16 cellular contexts compared by ENCODE assay signal in genomic region chrX:45722471-45722870, GRCh38.
DNase-seq lines count a peak whose midpoint lies in the region; ATAC-seq and TF ChIP-seq lines count a peak whose summit lies in the region.
"Had no signal": no experiment of that assay in that cellular context is flagged by ENCODE, and none has a peak within 500 bp of the region (broad histone marks: within the 10 kb centered on the region; RNA-seq: fewer than 3 reads in every experiment).

No MANE protein-coding gene starts in this region.

- no peaks in the 10 kb centered on the region for H3K9me1 ChIP-seq in IMR-90 (ENCODE audit: insufficient read depth, low read length)

- no CpG with 5 or more reads among the region's 3 CpGs for WGBS in IMR-90 (ENCODE audit: extremely low coverage in 2 of 2, insufficient read length in 1 of 2), 2 experiments

- H3K18ac ChIP-seq in IMR-90 (ENCODE audit: low read depth, low read length): no peak overlapping the region

- no peak overlapping the region for H4K8ac ChIP-seq in IMR-90 (ENCODE audit: low read depth in 2 of 2, low read length in 2 of 2)

- CTCF ChIA-PET in IMR-90 (lab: Yijun Ruan, JAX): no interaction called here

- H3K27ac ChIP-seq in IMR-90 (ENCODE audit: insufficient read depth, low read length): no peak overlapping the region
- no peak overlapping the region for H3K27ac ChIP-seq in substantia nigra (ENCODE audit: low read depth, low read length, poor library complexity, severe bottlenecking)
- no peak overlapping the region for H3K27ac ChIP-seq in upper lobe of right lung
- no peak overlapping the region for H3K27ac ChIP-seq in effector memory CD4-positive, alpha-beta T cell (ENCODE audit: insufficient read depth, low read length, poor library complexity, severe bottlenecking)
- H3K27ac ChIP-seq: C4-2B had no signal

- no peaks in the 10 kb centered on the region; the same call in 1 of the 2 replicates for H3K4me1 ChIP-seq in IMR-90 (ENCODE audit: control insufficient read depth, insufficient read depth, low read length)
- H3K4me1 ChIP-seq in upper lobe of right lung: no peaks in the 10 kb centered on the region
- H3K4me1 ChIP-seq in effector memory CD4-positive, alpha-beta T cell (ENCODE audit: control insufficient read depth, insufficient read depth, low read length, poor library complexity, severe bottlenecking): no peaks in the 10 kb centered on the region
- H3K4me1 ChIP-seq: Caco-2 had no signal

- H3K4ac ChIP-seq in IMR-90 (ENCODE audit: low read depth, low read length): no peak overlapping the region

- H4K20me1 ChIP-seq in IMR-90 (ENCODE audit: insufficient read depth, low read length): no peaks in the 10 kb centered on the region

- no peak overlapping the region for H3K4me2 ChIP-seq in IMR-90 (ENCODE audit: low read depth, low read length)
- H3K4me2 ChIP-seq: GM23338 had no signal

- no peak overlapping the region for H2BK5ac ChIP-seq in IMR-90 (ENCODE audit: low read depth, low read length, poor library complexity, severe bottlenecking)

- no peak overlapping the region for H4K5ac ChIP-seq in IMR-90 (ENCODE audit: low read depth, low read length)

- no peak overlapping the region for H2AK5ac ChIP-seq in IMR-90 (ENCODE audit: low read depth, low read length)

- BruUV-seq in IMR-90 (replicated peaks; lab: Mats Ljungman, UMichigan): no TSS peak

- no peak overlapping the region for H2BK20ac ChIP-seq in IMR-90 (ENCODE audit: low read depth, low read length)

- no peak overlapping the region for H3K56ac ChIP-seq in IMR-90 (ENCODE audit: extremely low read depth, insufficient read depth, low read length)

- no peak overlapping the region for H3K9ac ChIP-seq in IMR-90 (ENCODE audit: low read depth, low read length)

- H3K9me3 ChIP-seq in IMR-90 (ENCODE audit: control insufficient read depth, insufficient read depth, low read length) (no peaks in the 10 kb centered on the region), upper lobe of right lung (no peaks in the 10 kb centered on the region)
- H3K9me3 ChIP-seq in effector memory CD4-positive, alpha-beta T cell (ENCODE audit: control insufficient read depth, low read length): no peaks in the 10 kb centered on the region
- H3K9me3 ChIP-seq: Caco-2 had no signal

- no peak overlapping the region for H2BK15ac ChIP-seq in IMR-90 (ENCODE audit: low read depth, low read length)

- H3K14ac ChIP-seq in IMR-90 (replicated peaks; ENCODE audit: low read depth, low read length): no peak overlapping the region

- no peak for TF ChIP-seq CTCF in IMR-90 (conservative IDR thresholded peaks at IDR 0.05; ENCODE audit: low read depth, low read length)
- no peak for TF ChIP-seq CTCF in upper lobe of right lung (IDR thresholded peaks at IDR 0.05)

- POLR2A ChIA-PET in IMR-90 (lab: Charles Lee; ENCODE audit: unreplicated experiment): interaction anchor here (0.6 kb wide), 2 partner anchors 48 to 412 kb away, joined by 4 to 5 read pairs; no protein-coding TSS in a partner anchor

- H3K27me3 ChIP-seq in IMR-90 (ENCODE audit: control insufficient read depth, insufficient read depth, low read length) (no peaks in the 10 kb centered on the region; the same call in 1 of the 2 replicates), upper lobe of right lung (no peaks in the 10 kb centered on the region)
- H3K27me3 ChIP-seq in effector memory CD4-positive, alpha-beta T cell (replicated peaks; ENCODE audit: control insufficient read depth, insufficient read depth, low read length, poor library complexity, severe bottlenecking): no peaks in the 10 kb centered on the region

- H4K91ac ChIP-seq in IMR-90 (ENCODE audit: insufficient read depth, low read depth, low read length): no peak overlapping the region

- no peak for TF ChIP-seq RAD21 in IMR-90 (IDR thresholded peaks at IDR 0.05; ENCODE audit: low read length)

- H2AFZ ChIP-seq in IMR-90 (replicated peaks; ENCODE audit: low read length, poor library complexity): no peak overlapping the region
- H2AFZ ChIP-seq: GM23338 had no signal

- DNase-seq in IMR-90 (peak; percentile 50), fibroblast of peridontal ligament (ENCODE audit: extremely low read depth) (peak; percentile 15), substantia nigra (lab: John Stamatoyannopoulos, UW) (no peak), upper lobe of right lung (no peak), DMS79 treated with DMSO at 0.1 percent for 48 hours (lab: John Stamatoyannopoulos, UW) (no peak)
- DNase-seq in effector memory CD4-positive, alpha-beta T cell: no peak
- DNase-seq: ACHN; AML-193; Caco-2; CD4-positive, alpha-beta T cell; GDM1; H7 had no signal

- H3K79me1 ChIP-seq in IMR-90 (ENCODE audit: low read depth in 1 of 2, low read length in 2 of 2): no peaks in the 10 kb centered on the region

- H3K36me3 ChIP-seq in IMR-90 (ENCODE audit: control insufficient read depth, insufficient read depth, low read length): no peaks in the 10 kb centered on the region
- H3K36me3 ChIP-seq in upper lobe of right lung: no peaks in the 10 kb centered on the region
- no peaks in the 10 kb centered on the region for H3K36me3 ChIP-seq in effector memory CD4-positive, alpha-beta T cell (ENCODE audit: control insufficient read depth, insufficient read depth, low read length)

- dilution Hi-C loops in IMR-90 (cut with HindIII; ENCODE audit: low sequenced_read_pairs, unreplicated experiment): no loop called here

- H3K23ac ChIP-seq in IMR-90 (ENCODE audit: low read depth, low read length): no peak overlapping the region

- no peak for ATAC-seq in IMR-90 (ENCODE audit: low read depth)
- ATAC-seq in SK-N-SH treated with all-trans-retinoic acid at 6 μM for 48 hours: peak; percentile 39
- no peak for ATAC-seq in upper lobe of right lung
- ATAC-seq: GM23338, K562 had no signal

- H3K4me3 ChIP-seq in IMR-90 (ENCODE audit: insufficient read depth, low read depth, low read length) (no peak overlapping the region), upper lobe of right lung (no peak overlapping the region)
- no peak overlapping the region for H3K4me3 ChIP-seq in effector memory CD4-positive, alpha-beta T cell (ENCODE audit: insufficient read depth, low read depth, low read length, poor library complexity, severe bottlenecking)
- H3K4me3 ChIP-seq: GM23338, K562 had no signal

- H2AK9ac ChIP-seq in IMR-90 (replicated peaks; ENCODE audit: low read depth, low read length, poor library complexity): no peak overlapping the region

- H2BK120ac ChIP-seq in IMR-90 (ENCODE audit: low read depth, low read length): no peak overlapping the region

- in situ Hi-C loops in IMR-90 (cut with MboI; ENCODE audit: low sequenced_read_pairs): no loop called here

- intact Hi-C loops in IMR-90 (cut with micrococcal nuclease) (no loop called here), upper lobe of right lung (cut with DNase I) (no loop called here)

- TF ChIP-seq POLR2A in IMR-90 (IDR thresholded peaks at IDR 0.05; ENCODE audit: low read depth, low read length): no peak

TF ChIP-seq in IMR-90, 13 proteins besides CTCF, POLR2A, EP300 and RAD21:
- TF ChIP-seq USF2 (IDR thresholded peaks at IDR 0.05; ENCODE audit: low read depth, low read length) (no peak), CEBPB (IDR thresholded peaks at IDR 0.05; ENCODE audit: low read depth, low read length) (no peak), FOS (IDR thresholded peaks at IDR 0.05; ENCODE audit: low read depth, low read length) (no peak)
TF ChIP-seq in IMR-90: peak in this region for 0.

TF ChIP-seq in SK-N-SH treated with all-trans-retinoic acid at 6 μM for 48 hours, 23 proteins besides CTCF, POLR2A, EP300 and RAD21 (continues in another document):
- TF ChIP-seq RARB (CRISPR knock-in tag; IDR thresholded peaks at IDR 0.05) (no peak), OSR1 (CRISPR knock-in tag; IDR thresholded peaks at IDR 0.05) (no peak), ISL1 (CRISPR knock-in tag; IDR thresholded peaks at IDR 0.05) (no peak), CSDC2 (CRISPR knock-in tag; IDR thresholded peaks at IDR 0.05) (no peak), CREB5 (CRISPR knock-in tag; IDR thresholded peaks at IDR 0.05; ENCODE audit: low read depth) (no peak), PPARA (CRISPR knock-in tag; IDR thresholded peaks at IDR 0.05; ENCODE audit: borderline replicate concordance) (no peak), PATZ1 (CRISPR knock-in tag; IDR thresholded peaks at IDR 0.05; ENCODE audit: borderline replicate concordance) (no peak), ZNF565 (CRISPR knock-in tag; conservative IDR thresholded peaks at IDR 0.05; ENCODE audit: low read depth) (no peak), GLIS3 (CRISPR knock-in tag; IDR thresholded peaks at IDR 0.05) (no peak), ZFP3 (CRISPR knock-in tag; IDR thresholded peaks at IDR 0.05) (no peak), ZNF8 (CRISPR knock-in tag; IDR thresholded peaks at IDR 0.05) (no peak), ESRRG (CRISPR knock-in tag; IDR thresholded peaks at IDR 0.05) (no peak), TCF4 (CRISPR knock-in tag; IDR thresholded peaks at IDR 0.05; ENCODE audit: borderline replicate concordance) (no peak), ZNF70 (CRISPR knock-in tag; IDR thresholded peaks at IDR 0.05) (no peak)

Comparison
In these comparisons a context has a peak if more than half of its experiments do, and no peak if none do; other contexts are left out.
1. DNase-seq: peak in IMR-90 (single experiment) and fibroblast of peridontal ligament (single experiment); none in substantia nigra (0 of 49), upper lobe of right lung (single experiment), DMS79 treated with DMSO at 0.1 percent for 48 hours (single experiment) and effector memory CD4-positive, alpha-beta T cell (0 of 3).